ENCODE assay signal across 13 cellular contexts in the genomic region with DNA sequence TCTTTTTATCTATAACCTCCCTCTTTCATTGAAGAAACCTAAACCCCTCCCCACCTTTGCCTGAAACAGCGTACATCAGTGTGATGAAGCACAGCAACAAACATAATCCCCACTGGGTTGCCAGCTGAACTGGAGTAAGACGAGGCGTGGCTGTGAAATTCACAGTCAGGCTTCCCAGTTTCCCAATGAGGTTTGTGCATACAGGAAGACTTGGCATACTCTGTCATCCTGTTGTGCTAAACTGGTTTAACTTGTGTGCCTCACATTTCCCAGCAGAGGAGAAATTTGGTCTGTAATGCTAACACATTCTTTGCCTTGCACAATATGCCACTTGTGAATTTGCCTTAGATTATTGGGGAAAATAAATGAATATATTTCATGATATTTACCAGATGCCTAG.
A peak's percentile ranks its signal among the peaks of the same experiment; 100 is the strongest.
DNase-seq lines count a peak whose midpoint lies in the region; ATAC-seq and TF ChIP-seq lines count a peak whose summit lies in the region.
"Had no signal": no experiment of that assay in that cellular context is flagged by ENCODE, and none has a peak within 500 bp of the region (broad histone marks: within the 10 kb centered on the region; RNA-seq: fewer than 3 reads in every experiment).

No MANE protein-coding gene starts in this region.

- H3K4me2 ChIP-seq in mammary epithelial cell (ENCODE audit: insufficient read depth, low read depth, low read length), result no peak overlapping the region
- H3K4me2 ChIP-seq: BLaER1 had no signal

- H3K4me1 ChIP-seq in mammary epithelial cell (ENCODE audit: insufficient read depth, low read length) (no peaks in the 10 kb centered on the region), upper lobe of left lung (peaks cover 0 to 4% (median 0%) of the 10 kb centered on the region in 4 donors)
- H3K4me1 ChIP-seq: BLaER1 had no signal

- H3K36me3 ChIP-seq in mammary epithelial cell (ENCODE audit: insufficient read depth, low read length) (no peaks in the 10 kb centered on the region), upper lobe of left lung (no peaks in the 10 kb centered on the region)
- H3K36me3 ChIP-seq: BLaER1 had no signal

- no peaks in the 10 kb centered on the region for H3K79me2 ChIP-seq in mammary epithelial cell (ENCODE audit: insufficient read depth, low read length)

- no peak for TF ChIP-seq CTCF in mammary epithelial cell (conservative IDR thresholded peaks at IDR 0.05 in 1 of 2, IDR thresholded peaks at IDR 0.05 in 1 of 2; ENCODE audit: extremely low read depth in 1 of 2, insufficient read depth in 1 of 2, low read depth in 1 of 2, low read length in 2 of 2)
- no peak for TF ChIP-seq CTCF in upper lobe of left lung (IDR thresholded peaks at IDR 0.05)

- WGBS in mammary epithelial cell (ENCODE audit: low coverage, missing lambda C conversion rate), result 49% methylated on average over 3 of the region's 3 CpGs
- 33 to 49% methylated on average over 3 of the region's 3 CpGs for WGBS in upper lobe of left lung, 2 donors

- dilution Hi-C loops in mammary epithelial cell (cut with HindIII; ENCODE audit: low sequenced_read_pairs), result no loop called here

- H3K9ac ChIP-seq in mammary epithelial cell (ENCODE audit: insufficient read depth, low read length), result no peak overlapping the region
- H3K9ac ChIP-seq: BLaER1 had no signal

- no peak overlapping the region for H3K4me3 ChIP-seq in mammary epithelial cell (replicated peaks in 1 of 3; ENCODE audit: insufficient read depth in 1 of 3, low read depth in 2 of 3, low read length in 3 of 3)
- no peak overlapping the region for H3K4me3 ChIP-seq in upper lobe of left lung
- H3K4me3 ChIP-seq: BLaER1 had no signal

- ATAC-seq in upper lobe of left lung (ENCODE audit: low FRiP score in 2 of 2) (peak; percentile 23 to 79), Right ventricle myocardium inferior (no peak)
- ATAC-seq: activated CD4-positive, CD25-positive, alpha-beta regulatory T cell treated with anti-CD3 and anti-CD28 coated beads, Interleukin-2, amount 50 U/mL, for 24 hours; right cardiac atrium had no signal

- H2AFZ ChIP-seq in mammary epithelial cell (ENCODE audit: low read depth, low read length), result no peak overlapping the region

- BruUV-seq in mammary epithelial cell (replicated peaks; lab: Mats Ljungman, UMichigan), result no TSS peak

- CTCF ChIA-PET in mammary epithelial cell (lab: Charles Lee; ENCODE audit: low non-redundant PET), result no interaction called here

- in situ Hi-C loops in mammary epithelial cell (cut with MboI; ENCODE audit: low sequenced_read_pairs in 2 of 2), result no loop called here

- no peak for TF ChIP-seq POLR2A in upper lobe of left lung (IDR thresholded peaks at IDR 0.05)

- DNase-seq in HT-29 (ENCODE audit: low spot score), result peak; percentile 14
- peak; percentile 38 for DNase-seq in mammary epithelial cell
- peak; percentile 71 for DNase-seq in islet precursor cell
- peak in 1 of 2 donors; percentile 64 for DNase-seq in upper lobe of left lung
- no peak for DNase-seq in stimulated activated CD4-positive, alpha-beta T cell treated with anti-CD3 and anti-CD28 coated beads, Interleukin-15, amount 100 ng/mL, for 24 hours
- DNase-seq in NCI-H1930 (lab: John Stamatoyannopoulos, UW), result no peak
- no peak for DNase-seq in Right ventricle myocardium inferior (ENCODE audit: missing footprints)
- DNase-seq: KG1, NCI-H1105, right cardiac atrium, Right ventricle myocardium superior had no signal

- TF ChIP-seq EP300 in upper lobe of left lung (IDR thresholded peaks at IDR 0.05), result no peak

- no peaks in the 10 kb centered on the region for H4K20me1 ChIP-seq in mammary epithelial cell (ENCODE audit: insufficient read depth, low read length)
- H4K20me1 ChIP-seq: BLaER1 had no signal

- H3K27me3 ChIP-seq in mammary epithelial cell (ENCODE audit: insufficient read depth, low read length) (peaks cover 2% of the 10 kb centered on the region), upper lobe of left lung (no peaks in the 10 kb centered on the region)
- H3K27me3 ChIP-seq: BLaER1 had no signal

- H3K27ac ChIP-seq in mammary epithelial cell (ENCODE audit: insufficient read depth, low read depth, low read length) (no peak overlapping the region), upper lobe of left lung (no peak overlapping the region)
- H3K27ac ChIP-seq: BLaER1 had no signal

- intact Hi-C loops in mammary epithelial cell (cut with micrococcal nuclease), result no loop called here
- intact Hi-C loops in Right ventricle myocardium inferior (cut with DNase I), result no loop called here

- no peaks in the 10 kb centered on the region for H3K9me3 ChIP-seq in mammary epithelial cell (replicated peaks; ENCODE audit: insufficient read depth, low read length)
- peaks cover 0 to 7% (median 2%) of the 10 kb centered on the region in 4 donors for H3K9me3 ChIP-seq in upper lobe of left lung

Comparison
In these comparisons a context has a peak if more than half of its experiments do, and no peak if none do; other contexts are left out.
1. DNase-seq: peak in HT-29 (single experiment), mammary epithelial cell (single experiment) and islet precursor cell (single experiment); none in stimulated activated CD4-positive, alpha-beta T cell treated with anti-CD3 and anti-CD28 coated beads, Interleukin-15, amount 100 ng/mL, for 24 hours (single experiment), NCI-H1930 (0 of 2) and Right ventricle myocardium inferior (single experiment).